In the genomic region with DNA sequence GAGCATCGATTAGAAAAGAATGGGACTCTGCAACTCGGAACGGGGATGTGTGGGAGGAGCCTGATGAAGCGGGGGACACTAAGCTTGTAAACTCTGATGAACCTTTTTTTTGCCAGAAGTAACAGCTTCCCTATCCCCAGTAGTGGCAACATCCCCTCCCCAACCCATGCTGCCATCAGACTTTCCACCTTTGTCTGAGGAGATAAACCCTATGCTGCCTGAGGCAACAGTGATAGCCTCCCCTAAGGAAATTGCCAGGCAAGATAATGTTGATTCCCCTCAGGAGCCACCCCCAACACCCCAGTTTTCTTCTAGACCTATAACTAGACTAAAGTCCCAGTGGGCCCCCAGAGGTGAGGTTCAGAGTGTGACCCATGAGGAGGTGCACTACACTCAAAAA, we compare ENCODE assay signal across 38 cellular contexts.
"Had no signal": no experiment of that assay in that cellular context is flagged by ENCODE, and none has a peak within 500 bp of the region (broad histone marks: within the 10 kb centered on the region; RNA-seq: fewer than 3 reads in every experiment).

No MANE protein-coding gene starts in this region.

- H3K4me1 ChIP-seq: body of pancreas, breast epithelium had no signal

- H3K9me3 ChIP-seq: adrenal gland had no signal

- H3K4me3 Mint-ChIP-seq: activated B cell treated with CpG ODN at 0.5 μM for 24 hours; activated CD4-positive, alpha-beta memory T cell treated with anti-CD3 and anti-CD28 coated beads for 36 hours; activated CD4-positive, alpha-beta T cell treated with anti-CD3 and anti-CD28 coated beads, Interleukin-2, amount 10 ng/mL, durations not matched to agents 24 days and 14 days; activated CD8-positive, alpha-beta T cell treated with anti-CD3 and anti-CD28 coated beads for 36 hours; activated naive CD4-positive, alpha-beta T cell treated with anti-CD3 and anti-CD28 coated beads for 36 hours; activated naive CD8-positive, alpha-beta T cell treated with anti-CD3 and anti-CD28 coated beads for 36 hours; activated T-cell treated with anti-CD3 and anti-CD28 coated beads, Interleukin-2, amount 50 U/mL, for 4 hours; activated T-cell treated with anti-CD3 and anti-CD28 coated beads, Interleukin-2, amount 50 U/mL, for 72 hours; activated T-helper 1 cell treated with anti-CD3 and anti-CD28 coated beads, Interleukin-12 subunit alpha, Interleukin-12 subunit beta, Interleukin-2, Interleukin-4 antibody, amounts not matched to agents 30 ng/mL and 10 ng/mL and 1 ng/mL, durations not matched to agents 14 hours and 24 hours and 36 hours; activated T-helper 17 cell treated with anti-CD3 and anti-CD28 coated beads, Interleukin-2, amount 50 U/mL, for 72 hours; central memory CD8-positive, alpha-beta T cell; T-cell; T-helper 2 cell treated with Interferon-gamma antibody and Interleukin-4, amounts not matched to agents 5 μg/mL and 100 μg/mL, for 36 hours had no signal

- H3K27ac ChIP-seq: adrenal gland, body of pancreas, brain microvascular endothelial cell, breast epithelium, VCaP had no signal

- FAIRE-seq: astrocyte, TTC549 had no signal

- H3K9me3 Mint-ChIP-seq: activated T-helper 1 cell treated with anti-CD3 and anti-CD28 coated beads, Interleukin-12 subunit alpha, Interleukin-12 subunit beta, Interleukin-2, Interleukin-4 antibody, amounts not matched to agents 30 ng/mL and 10 ng/mL and 1 ng/mL, durations not matched to agents 14 hours and 24 hours and 36 hours had no signal

- H3K27me3 Mint-ChIP-seq: activated B cell treated with CpG ODN at 0.5 μM for 24 hours; activated CD4-positive, alpha-beta memory T cell treated with anti-CD3 and anti-CD28 coated beads for 36 hours; activated CD8-positive, alpha-beta T cell treated with anti-CD3 and anti-CD28 coated beads for 36 hours had no signal

- ATAC-seq: activated CD8-positive, alpha-beta T cell treated with anti-CD3 and anti-CD28 coated beads for 36 hours; activated naive CD4-positive, alpha-beta T cell treated with anti-CD3 and anti-CD28 coated beads, Interleukin-2, amount 50 U/mL, for 72 hours; activated T-cell treated with anti-CD3 and anti-CD28 coated beads, Interleukin-2, amount 50 U/mL, for 4 hours; activated T-cell treated with anti-CD3 and anti-CD28 coated beads, Interleukin-2, amount 50 U/mL, for 72 hours; activated T-helper 17 cell treated with anti-CD3 and anti-CD28 coated beads, Interleukin-2, amount 50 U/mL, for 72 hours; body of pancreas; T-cell had no signal

- DNase-seq: activated B cell treated with CpG ODN at 0.5 μM for 24 hours; activated CD4-positive, alpha-beta memory T cell treated with anti-CD3 and anti-CD28 coated beads for 36 hours; activated CD4-positive, alpha-beta T cell treated with anti-CD3 and anti-CD28 coated beads for 4 hours; activated CD4-positive, alpha-beta T cell treated with anti-CD3 and anti-CD28 coated beads, Interleukin-2, amount 10 ng/mL, durations not matched to agents 24 days and 14 days; activated CD4-positive, alpha-beta T cell treated with anti-CD3 and anti-CD28 coated beads, Interleukin-2, amount 50 U/mL, for 1 hour; activated CD4-positive, alpha-beta T cell treated with anti-CD3 and anti-CD28 coated beads, Interleukin-2, amount 50 U/mL, for 4 hours; activated CD4-positive, CD25-positive, alpha-beta regulatory T cell treated with anti-CD3 and anti-CD28 coated beads, Interleukin-2, amount 50 U/mL, for 72 hours; activated CD8-positive, alpha-beta memory T cell treated with anti-CD3 and anti-CD28 coated beads, Interleukin-2, amount 50 U/mL, for 4 hours; activated CD8-positive, alpha-beta T cell treated with anti-CD3 and anti-CD28 coated beads for 36 hours; activated effector memory CD4-positive, alpha-beta T cell treated with anti-CD3 and anti-CD28 coated beads, Interleukin-2, amount 50 U/mL, for 16 hours; activated gamma-delta T cell treated with Interleukin-2 at 50 U/mL for 16 hours; activated naive CD4-positive, alpha-beta T cell; activated naive CD4-positive, alpha-beta T cell treated with anti-CD3 and anti-CD28 coated beads for 36 hours; activated naive CD4-positive, alpha-beta T cell treated with anti-CD3 and anti-CD28 coated beads, Interleukin-2, amount 50 U/mL, for 16 hours; activated naive CD8-positive, alpha-beta T cell treated with anti-CD3 and anti-CD28 coated beads for 36 hours; activated T-cell treated with anti-CD3 and anti-CD28 coated beads for 4 hours; activated T-cell treated with anti-CD3 and anti-CD28 coated beads, Interleukin-2, amount 50 U/mL, for 1 hour; activated T-cell treated with anti-CD3 and anti-CD28 coated beads, Interleukin-2, amount 50 U/mL, for 4 hours; activated T-cell treated with anti-CD3 and anti-CD28 coated beads, Interleukin-2, amount 50 U/mL, for 72 hours; adrenal gland; amniotic stem cell; aorta; body of pancreas; brain microvascular endothelial cell; caudate nucleus; cerebellar nuclear complex; T-cell; T-helper 2 cell; T-helper 9 cell had no signal

- H3K4me1 Mint-ChIP-seq: activated B cell treated with CpG ODN at 0.5 μM for 24 hours; activated CD4-positive, alpha-beta T cell treated with anti-CD3 and anti-CD28 coated beads, Interleukin-2, amount 10 ng/mL, durations not matched to agents 24 days and 14 days; activated naive CD8-positive, alpha-beta T cell treated with anti-CD3 and anti-CD28 coated beads for 36 hours; activated T-helper 17 cell treated with anti-CD3 and anti-CD28 coated beads, Interleukin-2, amount 50 U/mL, for 72 hours; central memory CD8-positive, alpha-beta T cell; T-cell had no signal

- H3K4me3 ChIP-seq: adrenal gland, body of pancreas, breast epithelium had no signal

- H3K36me3 ChIP-seq: adrenal gland, brain microvascular endothelial cell, breast epithelium had no signal

- H3K27ac Mint-ChIP-seq: activated B cell treated with CpG ODN at 0.5 μM for 24 hours; activated CD4-positive, alpha-beta memory T cell treated with anti-CD3 and anti-CD28 coated beads for 36 hours; activated CD4-positive, alpha-beta T cell treated with anti-CD3 and anti-CD28 coated beads, Interleukin-2, amount 10 ng/mL, durations not matched to agents 24 days and 14 days; activated CD8-positive, alpha-beta T cell treated with anti-CD3 and anti-CD28 coated beads for 36 hours; activated naive CD4-positive, alpha-beta T cell treated with anti-CD3 and anti-CD28 coated beads for 36 hours; activated naive CD4-positive, alpha-beta T cell treated with anti-CD3 and anti-CD28 coated beads, Interleukin-2, amount 50 U/mL, for 72 hours; activated naive CD8-positive, alpha-beta T cell treated with anti-CD3 and anti-CD28 coated beads for 36 hours; activated T-cell treated with anti-CD3 and anti-CD28 coated beads, Interleukin-2, amount 50 U/mL, for 72 hours; activated T-helper 1 cell treated with anti-CD3 and anti-CD28 coated beads, Interleukin-12 subunit alpha, Interleukin-12 subunit beta, Interleukin-2, Interleukin-4 antibody, amounts not matched to agents 30 ng/mL and 10 ng/mL and 1 ng/mL, durations not matched to agents 14 hours and 24 hours and 36 hours; activated T-helper 17 cell treated with anti-CD3 and anti-CD28 coated beads, Interleukin-2, amount 50 U/mL, for 72 hours; T-cell; T-helper 2 cell treated with Interferon-gamma antibody and Interleukin-4, amounts not matched to agents 5 μg/mL and 100 μg/mL, for 36 hours had no signal

- H3K36me3 Mint-ChIP-seq: activated CD4-positive, alpha-beta memory T cell treated with anti-CD3 and anti-CD28 coated beads for 36 hours; activated naive CD8-positive, alpha-beta T cell treated with anti-CD3 and anti-CD28 coated beads for 36 hours; T-cell had no signal

- H3K27me3 ChIP-seq: adrenal gland, body of pancreas, brain microvascular endothelial cell, breast epithelium had no signal
